In the genomic region with DNA sequence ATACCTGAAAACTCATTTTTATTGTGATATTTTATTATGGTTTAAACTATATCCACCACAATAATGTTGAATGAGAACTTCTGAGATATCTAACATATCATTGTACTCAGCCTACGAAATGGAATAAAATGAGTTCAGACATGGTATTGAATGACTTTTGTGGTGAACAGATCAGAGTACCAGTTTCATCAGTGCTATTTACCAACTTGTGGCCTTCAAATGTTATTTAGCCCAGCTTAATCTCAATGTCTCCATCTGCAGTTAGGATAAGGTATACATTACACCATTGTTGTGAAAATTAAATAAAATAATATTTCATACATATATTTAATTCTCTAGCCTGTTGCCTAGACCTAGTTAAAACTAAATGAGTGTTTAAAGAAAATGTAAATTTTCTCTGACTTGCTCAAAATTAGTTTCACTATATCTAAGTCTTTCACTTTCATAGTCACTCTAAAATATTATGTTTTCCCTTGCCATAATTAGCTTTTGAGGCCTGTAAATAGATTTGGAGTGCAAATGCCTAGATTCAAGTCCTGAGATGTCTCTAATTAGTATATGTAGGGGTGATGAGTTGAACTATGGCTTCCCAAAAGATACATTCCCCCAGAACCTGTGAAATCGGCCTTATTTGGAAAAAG, we compare ENCODE assay signal across 14 cellular contexts.
A peak's percentile ranks its signal among the peaks of the same experiment; 100 is the strongest.
DNase-seq lines count a peak whose midpoint lies in the region; ATAC-seq and TF ChIP-seq lines count a peak whose summit lies in the region.
"Had no signal": no experiment of that assay in that cellular context is flagged by ENCODE, and none has a peak within 500 bp of the region (broad histone marks: within the 10 kb centered on the region; RNA-seq: fewer than 3 reads in every experiment).

No MANE protein-coding gene starts in this region.

- no peaks in the 10 kb centered on the region for H3K36me3 Mint-ChIP-seq in chondrocyte (ENCODE audit: low read depth)
- H3K36me3 Mint-ChIP-seq in Calu3 (ENCODE audit: insufficient read depth, unreplicated experiment): no peaks in the 10 kb centered on the region

- peak; percentile 37 for TF ChIP-seq CTCF in chondrocyte (IDR thresholded peaks at IDR 0.05)
- TF ChIP-seq CTCF in Calu3 (IDR thresholded peaks at IDR 0.05; ENCODE audit: unreplicated experiment): no peak
- no peak for TF ChIP-seq CTCF in adrenal gland (IDR thresholded peaks at IDR 0.05)
- no peak for TF ChIP-seq CTCF in Peyer's patch (IDR thresholded peaks at IDR 0.05)

- H3K27me3 ChIP-seq in adrenal gland (no peaks in the 10 kb centered on the region), Peyer's patch (no peaks in the 10 kb centered on the region)
- H3K27me3 ChIP-seq: BLaER1 treated with 17β-estradiol and CSF1 and Interleukin-3, amounts not matched to agents 10 nM and 100 nM; sigmoid colon; transverse colon had no signal

- H3K27ac Mint-ChIP-seq in chondrocyte (ENCODE audit: unreplicated experiment) (no peak overlapping the region), Calu3 (ENCODE audit: unreplicated experiment) (no peak overlapping the region)

- ATAC-seq in GM18861 (IDR thresholded peaks at IDR 0.05; ENCODE audit: unreplicated experiment) (peak; percentile 62), GM21786 (IDR thresholded peaks at IDR 0.05; ENCODE audit: unreplicated experiment) (peak; percentile 65), HG03378 (IDR thresholded peaks at IDR 0.05; ENCODE audit: unreplicated experiment) (peak; percentile 52)

- TF ChIP-seq POLR2A in adrenal gland (IDR thresholded peaks at IDR 0.05): no peak
- no peak for TF ChIP-seq POLR2A in Peyer's patch (IDR thresholded peaks at IDR 0.05)

- H3K4me1 Mint-ChIP-seq in chondrocyte (ENCODE audit: low read depth) (no peaks in the 10 kb centered on the region), Calu3 (ENCODE audit: low read depth, unreplicated experiment) (no peaks in the 10 kb centered on the region)

- intact Hi-C loops in Calu3 (cut with micrococcal nuclease; ENCODE audit: unreplicated experiment): no loop called here
- intact Hi-C loops in adrenal gland (cut with DNase I): no loop called here

- H3K4me3 ChIP-seq in adrenal gland (no peak overlapping the region), Peyer's patch (no peak overlapping the region)
- H3K4me3 ChIP-seq: BLaER1 treated with 17β-estradiol and CSF1 and Interleukin-3, amounts not matched to agents 10 nM and 100 nM; sigmoid colon; transverse colon had no signal

- CTCF ChIA-PET in Calu3 (lab: Charles Lee): no interaction called here

- no peaks in the 10 kb centered on the region for H3K9me3 ChIP-seq in adrenal gland (replicated peaks in 1 of 3)
- no peaks in the 10 kb centered on the region for H3K9me3 ChIP-seq in Peyer's patch
- H3K9me3 ChIP-seq: sigmoid colon, transverse colon had no signal

- peaks cover 8% of the 10 kb centered on the region for H3K9me3 Mint-ChIP-seq in chondrocyte (ENCODE audit: low read depth)
- no peaks in the 10 kb centered on the region for H3K9me3 Mint-ChIP-seq in Calu3 (ENCODE audit: low read depth, unreplicated experiment)

- DNase-seq in chondrocyte (ENCODE audit: low spot score): no peak
- DNase-seq in Calu3: no peak
- DNase-seq in AG20443 (ENCODE audit: low spot score): no peak
- DNase-seq in adrenal gland: no peak
- no peak for DNase-seq in Peyer's patch
- DNase-seq: GF-D8, NCI-H1048, NCI-H510A treated with DMSO at 0.1 percent for 48 hours, sigmoid colon, transverse colon had no signal

- no peaks in the 10 kb centered on the region for H3K4me1 ChIP-seq in adrenal gland (replicated peaks in 1 of 2)
- H3K4me1 ChIP-seq in Peyer's patch: no peaks in the 10 kb centered on the region
- H3K4me1 ChIP-seq: sigmoid colon, transverse colon had no signal

- H3K27ac ChIP-seq in adrenal gland (no peak overlapping the region), Peyer's patch (no peak overlapping the region)
- H3K27ac ChIP-seq: BLaER1 treated with 17β-estradiol and CSF1 and Interleukin-3, amounts not matched to agents 10 nM and 100 nM; sigmoid colon; transverse colon had no signal

- H3K27me3 Mint-ChIP-seq in chondrocyte (ENCODE audit: low read depth) (no peaks in the 10 kb centered on the region), Calu3 (ENCODE audit: unreplicated experiment) (no peaks in the 10 kb centered on the region)

- WGBS in adrenal gland, 4 donors: 72 to 93% (median 83%) methylated on average over 2 of the region's 2 CpGs

- H3K4me3 Mint-ChIP-seq in chondrocyte (ENCODE audit: unreplicated experiment): no peak overlapping the region
- no peak overlapping the region for H3K4me3 Mint-ChIP-seq in Calu3 (ENCODE audit: low read depth, unreplicated experiment)

- H3K36me3 ChIP-seq in adrenal gland (replicated peaks in 1 of 2) (no peaks in the 10 kb centered on the region), Peyer's patch (no peaks in the 10 kb centered on the region)
- H3K36me3 ChIP-seq: BLaER1 treated with 17β-estradiol and CSF1 and Interleukin-3, amounts not matched to agents 10 nM and 100 nM; sigmoid colon; transverse colon had no signal

- BruUV-seq in Calu3 (replicated peaks; lab: Mats Ljungman, UMichigan): no TSS peak
